In genomic region chr1:190102757-190103326, GRCh38 we compare ENCODE assay signal across 22 cellular contexts.
"Had no signal": no experiment of that assay in that cellular context is flagged by ENCODE, and none has a peak within 500 bp of the region (broad histone marks: within the 10 kb centered on the region; RNA-seq: fewer than 3 reads in every experiment).

No MANE protein-coding gene starts in this region.

- H3K9me3 ChIP-seq: colonic mucosa, transverse colon, vagina had no signal

- ATAC-seq: activated CD4-positive, alpha-beta T cell treated with anti-CD3 and anti-CD28 coated beads for 36 hours; foreskin keratinocyte; left lobe of liver; natural killer cell treated with Interleukin-12 subunit alpha and Interleukin-12 subunit beta and Interleukin-15 and Interleukin-18, amount 100 ng/mL, for 72 hours; stimulated activated naive CD8-positive, alpha-beta T cell treated with anti-CD3 and anti-CD28 coated beads, Interleukin-15, Interleukin-2, amounts not matched to agents 100 U/mL and 50 U/mL, for 24 hours; WTC11 had no signal

- H3K27ac Mint-ChIP-seq: activated CD4-positive, alpha-beta T cell treated with anti-CD3 and anti-CD28 coated beads for 36 hours; activated naive CD8-positive, alpha-beta T cell treated with anti-CD3 and anti-CD28 coated beads, Interleukin-2, amount 10 ng/mL, durations not matched to agents 7 days and 5 days; brain; mesothelial cell of epicardium; natural killer cell treated with Interleukin-12 subunit alpha and Interleukin-12 subunit beta and Interleukin-15 and Interleukin-18, amount 100 ng/mL, for 72 hours; WTC11 had no signal

- H3K9me3 Mint-ChIP-seq: brain, mesothelial cell of epicardium, WTC11 had no signal

- H3K4me3 Mint-ChIP-seq: activated CD4-positive, alpha-beta T cell treated with anti-CD3 and anti-CD28 coated beads for 36 hours; activated naive CD8-positive, alpha-beta T cell treated with anti-CD3 and anti-CD28 coated beads, Interleukin-2, amount 10 ng/mL, durations not matched to agents 7 days and 5 days; brain; mesothelial cell of epicardium; natural killer cell treated with Interleukin-12 subunit alpha and Interleukin-12 subunit beta and Interleukin-15 and Interleukin-18, amount 100 ng/mL, for 72 hours; WTC11 had no signal

- H3K36me3 ChIP-seq: colonic mucosa, transverse colon, vagina had no signal

- DNase-seq: activated CD4-positive, alpha-beta T cell treated with anti-CD3 and anti-CD28 coated beads for 36 hours; activated CD4-positive, alpha-beta T cell treated with anti-CD3 and anti-CD28 coated beads, Interleukin-2, amount 50 U/mL, for 48 hours; activated naive CD4-positive, alpha-beta T cell; activated naive CD8-positive, alpha-beta T cell treated with anti-CD3 and anti-CD28 coated beads, Interleukin-2, amount 10 ng/mL, durations not matched to agents 7 days and 5 days; amygdala; caudate nucleus; colonic mucosa; foreskin keratinocyte; hippocampal formation; islet precursor cell; posterior cingulate gyrus; stimulated activated CD4-positive, alpha-beta T cell treated with anti-CD3 and anti-CD28 coated beads, Interleukin-12 subunit alpha, Interleukin-12 subunit beta, amount 100 ng/mL, for 4 hours; stimulated activated CD4-positive, alpha-beta T cell treated with anti-CD3 and anti-CD28 coated beads, Interleukin-1b, Interleukin-23, amount 100 ng/mL, for 48 hours; stimulated activated naive CD8-positive, alpha-beta T cell treated with anti-CD3 and anti-CD28 coated beads, Interleukin-15, Interleukin-2, amounts not matched to agents 100 U/mL and 50 U/mL, for 24 hours; transverse colon had no signal

- H3K27ac ChIP-seq: colonic mucosa, foreskin keratinocyte, transverse colon, vagina had no signal

- H3K4me1 ChIP-seq: colonic mucosa, foreskin keratinocyte, transverse colon, vagina had no signal

- H3K27me3 ChIP-seq: colonic mucosa, foreskin keratinocyte, transverse colon, vagina had no signal

- H3K4me1 Mint-ChIP-seq: activated CD4-positive, alpha-beta T cell treated with anti-CD3 and anti-CD28 coated beads for 36 hours; activated naive CD8-positive, alpha-beta T cell treated with anti-CD3 and anti-CD28 coated beads, Interleukin-2, amount 10 ng/mL, durations not matched to agents 7 days and 5 days; brain had no signal

- H3K4me3 ChIP-seq: colonic mucosa, lung, transverse colon, vagina had no signal

- H3K36me3 Mint-ChIP-seq: activated naive CD8-positive, alpha-beta T cell treated with anti-CD3 and anti-CD28 coated beads, Interleukin-2, amount 10 ng/mL, durations not matched to agents 7 days and 5 days; mesothelial cell of epicardium; natural killer cell treated with Interleukin-12 subunit alpha and Interleukin-12 subunit beta and Interleukin-15 and Interleukin-18, amount 100 ng/mL, for 72 hours; WTC11 had no signal
